Comparison of ENCODE assay signal across 8 cellular contexts in genomic region chr15:77420610-77421369, GRCh38. TPM values are rescaled to one million over a fixed set of nuclear protein-coding genes. Genes with fewer than 3 reads are reported as not detected.
A peak's percentile ranks its signal among the peaks of the same experiment; 100 is the strongest.
DNase-seq lines count a peak whose midpoint lies in the region; TF ChIP-seq lines count a peak whose summit lies in the region.

TSS of gene HMG20A (plus strand) at chr15:77420888. CDS start at chr15:77458408, 37,520 bp downstream.

- no peak within 1 kb of the TSS for H3T11ph ChIP-seq in H9 (ENCODE audit: low read length)

- H2BK5ac ChIP-seq in H9 (ENCODE audit: insufficient read length, low read length) = no peak within 1 kb of the TSS

- no peak for TF ChIP-seq POLR2A in testis (IDR thresholded peaks at IDR 0.05)

- H2AK5ac ChIP-seq in H9 (ENCODE audit: insufficient read length, low read length) = no peak within 1 kb of the TSS

- H3K4me1 ChIP-seq in H9 (ENCODE audit: insufficient read depth, low read length) (peaks cover 12% of the 10 kb centered on the region; the same call in 1 of the 2 replicates), testis (peaks cover 37% of the 10 kb centered on the region)

- peak; percentile 82 for DNase-seq in ELF-1 (ENCODE audit: low read depth, low spot score)
- peak; percentile 61 for DNase-seq in H9
- peak; percentile 49 for DNase-seq in MG63
- peak; percentile 96 for DNase-seq in SK-N-DZ (ENCODE audit: low spot score)
- DNase-seq in activated naive CD4-positive, alpha-beta T cell treated with anti-CD3 and anti-CD28 coated beads, Interleukin-2, amount 10 ng/mL, durations not matched to agents 7 days and 5 days = peak; percentile 72
- DNase-seq in germinal center (ENCODE audit: low spot score) = peak; percentile 76
- peak; percentile 59 for DNase-seq in occipital lobe (lab: John Stamatoyannopoulos, UW)
- peak; percentile 75 for DNase-seq in testis

- peak within 1 kb of the TSS; percentile 87 to 92 for H3K4me3 Mint-ChIP-seq in H9
- H3K4me3 Mint-ChIP-seq in activated naive CD4-positive, alpha-beta T cell treated with anti-CD3 and anti-CD28 coated beads, Interleukin-2, amount 10 ng/mL, durations not matched to agents 7 days and 5 days = peak within 1 kb of the TSS; percentile 98

- no peak within 1 kb of the TSS for H4K5ac ChIP-seq in H9 (ENCODE audit: insufficient read length, low read depth, low read length)

- peaks cover 3% of the 10 kb centered on the region for H3K79me1 ChIP-seq in H9 (ENCODE audit: insufficient read depth, low read depth, low read length, poor library complexity, severe bottlenecking)

- H3K4ac ChIP-seq in H9 (ENCODE audit: low read depth, low read length) = no peak within 1 kb of the TSS

- peaks cover 29 to 39% of the 10 kb centered on the region in 2 experiments for H3K4me1 Mint-ChIP-seq in H9
- peaks cover 36% of the 10 kb centered on the region for H3K4me1 Mint-ChIP-seq in activated naive CD4-positive, alpha-beta T cell treated with anti-CD3 and anti-CD28 coated beads, Interleukin-2, amount 10 ng/mL, durations not matched to agents 7 days and 5 days

- H3K4me2 ChIP-seq in H9 (ENCODE audit: insufficient read depth, insufficient read length, low read length) = peak within 1 kb of the TSS; percentile 94

- peak within 1 kb of the TSS; percentile 91 for H3K9ac ChIP-seq in H9 (ENCODE audit: extremely low read depth, insufficient read length, low read length)

- peak within 1 kb of the TSS; percentile 95 for H3K14ac ChIP-seq in H9 (ENCODE audit: insufficient read depth, low read length)

- H3K27ac ChIP-seq in H9 (ENCODE audit: insufficient read length, low read depth, low read length) (no peak within 1 kb of the TSS), testis (peak within 1 kb of the TSS; percentile 89 to 99)

- H3K4me3 ChIP-seq in MG63 (peak within 1 kb of the TSS; percentile 62), testis (peak within 1 kb of the TSS; percentile 71 to 97)

- no peaks in the 10 kb centered on the region for H3K9me3 ChIP-seq in H9 (ENCODE audit: control insufficient read depth, low read depth, low read length)
- H3K9me3 ChIP-seq in MG63 = no peaks in the 10 kb centered on the region
- H3K9me3 ChIP-seq in testis = no peaks in the 10 kb centered on the region

- no peaks in the 10 kb centered on the region for H3K27me3 ChIP-seq in H9 (ENCODE audit: insufficient read depth, low read length)
- H3K27me3 ChIP-seq in MG63 = no peaks in the 10 kb centered on the region
- no peaks in the 10 kb centered on the region for H3K27me3 ChIP-seq in testis

- H2BK12ac ChIP-seq in H9 (ENCODE audit: insufficient read length, low read depth, low read length) = no peak within 1 kb of the TSS

- WGBS in H9 (ENCODE audit: extremely low coverage, insufficient read length, low lambda C conversion rate) = no CpG with 5 or more reads among the region's 25 CpGs
- WGBS in testis, 2 donors = 0% methylated on average over 22 to 25 of the region's 25 CpGs

- no peak within 1 kb of the TSS for H4K8ac ChIP-seq in H9 (replicated peaks; ENCODE audit: insufficient read length, low read depth, low read length)

- TF ChIP-seq CTCF in H9 (conservative IDR thresholded peaks at IDR 0.05) (no peak), testis (IDR thresholded peaks at IDR 0.05) (no peak)

- H3K27ac Mint-ChIP-seq in H9 = peak within 1 kb of the TSS; percentile 98 to 99 (median 99)
- peak within 1 kb of the TSS; percentile 97 for H3K27ac Mint-ChIP-seq in activated naive CD4-positive, alpha-beta T cell treated with anti-CD3 and anti-CD28 coated beads, Interleukin-2, amount 10 ng/mL, durations not matched to agents 7 days and 5 days

- no peaks in the 10 kb centered on the region for H4K20me1 ChIP-seq in H9 (ENCODE audit: control insufficient read depth, insufficient read depth, insufficient read length)

- H3K79me2 ChIP-seq in H9 (ENCODE audit: insufficient read depth, low read length) = peaks cover 17% of the 10 kb centered on the region; the same call in 1 of the 2 replicates

- H3K9me3 Mint-ChIP-seq in H9 = peaks cover 0 to 3% of the 10 kb centered on the region in 2 experiments; a peak in 1 of 5 replicates
- no peaks in the 10 kb centered on the region for H3K9me3 Mint-ChIP-seq in activated naive CD4-positive, alpha-beta T cell treated with anti-CD3 and anti-CD28 coated beads, Interleukin-2, amount 10 ng/mL, durations not matched to agents 7 days and 5 days

- H2BK120ac ChIP-seq in H9 (ENCODE audit: low read depth, low read length, poor library complexity, severe bottlenecking) = no peak within 1 kb of the TSS

- H3K36me3 ChIP-seq in MG63 (no peaks in the 10 kb centered on the region; the same call in 1 of the 2 replicates), testis (ENCODE audit: low read depth, missing control alignments) (no peaks in the 10 kb centered on the region)

- 0 out of 7 replicates have a peak, but pooled peaks cover 0 to 3% (median 0%) of the 10 kb centered on the region in 3 experiments for H3K36me3 Mint-ChIP-seq in H9 (ENCODE audit: insufficient read depth in 1 of 3, low read depth in 3 of 3)
- peaks cover 15% of the 10 kb centered on the region for H3K36me3 Mint-ChIP-seq in activated naive CD4-positive, alpha-beta T cell treated with anti-CD3 and anti-CD28 coated beads, Interleukin-2, amount 10 ng/mL, durations not matched to agents 7 days and 5 days

- peaks cover 10% of the 10 kb centered on the region for H3K23me2 ChIP-seq in H9 (ENCODE audit: insufficient read length, low read depth, low read length, poor library complexity, severe bottlenecking)

- intact Hi-C loops in testis (cut with DNase I; ENCODE audit: low total_unique reads) = loop anchor here (10.0 kb wide), 1 partner anchor 74 kb away; no protein-coding TSS in a partner anchor

- H2BK20ac ChIP-seq in H9 (ENCODE audit: low read depth, low read length, poor library complexity, severe bottlenecking) = no peak within 1 kb of the TSS

- H3K27me3 Mint-ChIP-seq in H9 (ENCODE audit: low read depth) = peaks cover 18% of the 10 kb centered on the region
- no peaks in the 10 kb centered on the region for H3K27me3 Mint-ChIP-seq in activated naive CD4-positive, alpha-beta T cell treated with anti-CD3 and anti-CD28 coated beads, Interleukin-2, amount 10 ng/mL, durations not matched to agents 7 days and 5 days

- H2AFZ ChIP-seq in H9 (ENCODE audit: low read length) = peak within 1 kb of the TSS; percentile 96

- H3K23ac ChIP-seq in H9 (ENCODE audit: insufficient read length, low read depth, low read length) = no peak within 1 kb of the TSS

- H4K91ac ChIP-seq in H9 (ENCODE audit: insufficient read length, low read depth, low read length) = no peak within 1 kb of the TSS

- H2BK15ac ChIP-seq in H9 (ENCODE audit: low read depth, low read length) = no peak within 1 kb of the TSS

- CTCF ChIA-PET in activated naive CD4-positive, alpha-beta T cell treated with anti-CD3 and anti-CD28 coated beads, Interleukin-2, amount 10 ng/mL, durations not matched to agents 7 days and 5 days (lab: Charles Lee) = interaction anchor here (0.9 to 1.1 kb wide), 3 partner anchors 10 to 231 kb away, joined by 4 to 5 read pairs (median 4); no protein-coding TSS in a partner anchor

- H3K56ac ChIP-seq in H9 (ENCODE audit: insufficient read length, low read depth, low read length) = peak within 1 kb of the TSS; percentile 26

- peak within 1 kb of the TSS; percentile 96 for H3K18ac ChIP-seq in H9 (ENCODE audit: insufficient read length, low read depth, low read length)

RNA-seq across cellular contexts. Expression of gene HMG20A, which starts in this region (rescaled TPM):
- total RNA-seq in H9 (2021) (58.9 and 60.2 TPM in 2 replicates), occipital lobe (41.6 TPM), testis (10 to 100 TPM; 76.9 to 87.7 TPM)
- total RNA-seq in MG63 (2014; rRNA removed; shearing (Covaris generic); ENCODE audit: low replicate concordance) = 6.2 and 6.8 TPM in 2 replicates
- 29.4 and 40.4 TPM in 2 replicates for polyA plus RNA-seq in SK-N-DZ (2014; cell fraction: cytosol; rRNA removed)
- polyA plus RNA-seq in SK-N-DZ (2014; cell fraction: nucleus; rRNA removed) = 21.9 and 31.1 TPM in 2 replicates
- polyA plus RNA-seq in testis (ENCODE audit: insufficient read depth, low read depth, low replicate concordance) = 44.2 TPM
